Comparison of ENCODE assay signal across 9 cellular contexts in the genomic region with DNA sequence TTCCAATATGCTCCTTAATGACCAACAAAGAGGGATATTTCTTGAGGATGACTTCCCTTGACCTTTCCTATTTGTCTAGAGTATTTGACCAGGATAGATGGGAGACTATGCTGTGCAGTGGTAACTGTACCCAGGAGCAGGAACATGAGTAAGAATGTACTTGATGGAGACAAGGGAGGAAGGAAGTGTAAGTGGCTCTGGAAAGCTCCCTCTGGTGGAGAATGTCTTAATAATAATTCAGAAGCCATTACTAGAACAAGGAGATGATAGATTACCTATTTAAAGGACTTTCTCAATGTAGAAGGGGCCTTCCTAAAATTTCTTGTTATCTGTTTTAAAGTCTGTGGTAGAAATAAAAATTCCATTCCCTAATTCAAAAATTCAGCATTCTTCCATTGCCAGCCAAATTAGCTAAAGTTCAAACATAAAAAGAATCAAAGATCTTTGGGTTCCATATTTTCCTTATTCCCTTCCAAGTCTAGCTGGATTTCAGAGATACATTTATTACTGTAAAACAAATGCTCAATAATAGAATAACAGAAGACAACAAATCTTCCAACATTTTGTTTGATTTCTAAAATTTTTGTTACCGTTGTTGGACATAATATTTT.
DNase-seq lines count a peak whose midpoint lies in the region; ATAC-seq and TF ChIP-seq lines count a peak whose summit lies in the region.
"Had no signal": no experiment of that assay in that cellular context is flagged by ENCODE, and none has a peak within 500 bp of the region (broad histone marks: within the 10 kb centered on the region; RNA-seq: fewer than 3 reads in every experiment).

No MANE protein-coding gene starts in this region.

- H3K4me2 ChIP-seq in smooth muscle cell = no peak overlapping the region

- POLR2A ChIA-PET in RWPE1 (lab: Yijun Ruan, JAX; ENCODE audit: low non-redundant PET) = no interaction called here

- no peaks in the 10 kb centered on the region for H3K27me3 ChIP-seq in smooth muscle cell (ENCODE audit: low read depth)

- H3K9ac ChIP-seq in smooth muscle cell (ENCODE audit: low read depth) = no peak overlapping the region

- ATAC-seq in GM21390 (IDR thresholded peaks at IDR 0.05; ENCODE audit: unreplicated experiment) = peak; percentile 85
- ATAC-seq in HG03575 (IDR thresholded peaks at IDR 0.05; ENCODE audit: extremely low read depth, insufficient number of reproducible peaks, low FRiP score, unreplicated experiment) = peak; percentile 65

- H3K4me3 ChIP-seq in foreskin fibroblast (ENCODE audit: low read depth in 1 of 2, low read length in 2 of 2) (no peak overlapping the region), smooth muscle cell (no peak overlapping the region)
- H3K4me3 ChIP-seq: skin epidermis had no signal

- TF ChIP-seq CTCF in RWPE1 (conservative IDR thresholded peaks at IDR 0.05; ENCODE audit: low read depth) (peak; percentile 59), foreskin fibroblast (IDR thresholded peaks at IDR 0.05; ENCODE audit: low read depth, low read length) (peak; percentile 33), smooth muscle cell (IDR thresholded peaks at IDR 0.05; ENCODE audit: borderline replicate concordance, insufficient read depth, poor library complexity, severe bottlenecking) (peak; percentile 64)

- H3K4me1 ChIP-seq in smooth muscle cell (ENCODE audit: low read depth) = no peaks in the 10 kb centered on the region

- CTCF ChIA-PET in RWPE1 (lab: Yijun Ruan, JAX) = interaction anchor here (0.6 to 0.7 kb wide), 4 partner anchors 21 to 1938 kb away, joined by 3 to 7 read pairs (median 4); no protein-coding TSS in a partner anchor

- peak overlapping the region; percentile 47 for H2AFZ ChIP-seq in smooth muscle cell (ENCODE audit: low read depth)

- H3K27ac ChIP-seq in RWPE1 (no peak overlapping the region), smooth muscle cell (ENCODE audit: low read depth) (no peak overlapping the region)
- H3K27ac ChIP-seq: skin epidermis had no signal

- H3F3A ChIP-seq in smooth muscle cell (ENCODE audit: low read depth) = no peaks in the 10 kb centered on the region

- H4K20me1 ChIP-seq in smooth muscle cell (ENCODE audit: low read depth) = no peaks in the 10 kb centered on the region

- H3K79me2 ChIP-seq in smooth muscle cell (ENCODE audit: low read depth) = no peaks in the 10 kb centered on the region

- H3K9me3 ChIP-seq in smooth muscle cell (replicated peaks; ENCODE audit: low read depth) = no peaks in the 10 kb centered on the region

- DNase-seq in EH (ENCODE audit: low read depth) = peak; percentile 22
- DNase-seq in RWPE1 (ENCODE audit: low spot score) = peak; percentile 16
- DNase-seq in foreskin fibroblast = peak in 1 of 2 donors; percentile 33
- DNase-seq in smooth muscle cell (lab: John Stamatoyannopoulos, UW; ENCODE audit: unreplicated experiment) = no peak
- DNase-seq in stimulated activated CD4-positive, alpha-beta T cell treated with anti-CD3 and anti-CD28 coated beads, Interleukin-15, amount 100 ng/mL, for 24 hours = no peak
- DNase-seq in effector CD4-positive, alpha-beta T cell = no peak

- 97% methylated on average over 1 of the region's 1 CpG for WGBS in smooth muscle cell (ENCODE audit: low lambda C conversion rate)

- H3K36me3 ChIP-seq in smooth muscle cell (ENCODE audit: low read depth) = no peaks in the 10 kb centered on the region

Comparison
In these comparisons a context has a peak if more than half of its experiments do, and no peak if none do; other contexts are left out.
1. DNase-seq: peak in EH (single experiment) and RWPE1 (single experiment); none in smooth muscle cell (single experiment), stimulated activated CD4-positive, alpha-beta T cell treated with anti-CD3 and anti-CD28 coated beads, Interleukin-15, amount 100 ng/mL, for 24 hours (single experiment) and effector CD4-positive, alpha-beta T cell (single experiment).
2. Peak in every context shown above with its lines, with median percentiles within 50 percentile points of each other: CTCF ChIP-seq.